In the genomic region with DNA sequence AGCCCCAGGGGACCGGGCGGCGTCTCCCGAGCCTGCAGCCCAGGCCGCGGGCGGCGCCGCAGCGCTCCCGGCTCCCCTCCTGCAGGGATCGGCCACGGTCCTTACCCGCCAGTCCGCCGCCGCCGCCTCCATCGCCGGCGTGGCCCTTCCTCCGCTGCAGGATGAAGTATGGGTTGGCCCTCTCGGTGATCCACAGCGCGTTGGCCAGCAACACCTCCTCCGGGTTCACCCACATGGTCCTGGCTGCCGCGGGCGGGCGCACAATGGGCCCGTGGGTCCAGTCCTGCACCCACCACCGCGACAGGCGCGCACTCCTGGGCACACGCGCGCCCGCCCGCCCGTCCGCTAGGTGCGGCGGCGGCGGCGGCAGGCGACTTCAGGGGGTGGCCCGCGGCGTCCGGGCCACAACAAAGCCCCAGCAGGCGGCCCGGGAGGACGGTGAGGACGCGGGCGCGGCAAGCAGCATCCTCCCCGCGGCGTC, we compare ENCODE assay signal across 8 cellular contexts. TPM values are rescaled to one million over a fixed set of nuclear protein-coding genes. Genes with fewer than 3 reads are reported as not detected.
DNase-seq lines count a peak whose midpoint lies in the region; ATAC-seq and TF ChIP-seq lines count a peak whose summit lies in the region.

No MANE protein-coding gene starts in this region.

- TF ChIP-seq CTCF in Peyer's patch (IDR thresholded peaks at IDR 0.05) (peak in 1 of 6 experiments; percentile 10), coronary artery (IDR thresholded peaks at IDR 0.05) (no peak)

- H3K4me1 Mint-ChIP-seq in stimulated activated naive CD8-positive, alpha-beta T cell treated with anti-CD3 and anti-CD28 coated beads, Interleukin-15, Interleukin-2, amounts not matched to agents 100 ng/mL and 50 ng/mL, for 24 hours (ENCODE audit: low read depth): peaks cover 14% of the 10 kb centered on the region

- ATAC-seq in GM18519 (IDR thresholded peaks at IDR 0.05; ENCODE audit: low FRiP score, unreplicated experiment) (peak; percentile 59), HG02970 (IDR thresholded peaks at IDR 0.05; ENCODE audit: low FRiP score, unreplicated experiment) (peak; percentile 50), left lobe of liver (peak; percentile 61)

- DNase-seq in C1 segment of cervical spinal cord (lab: John Stamatoyannopoulos, UW) (peak in 8 of 14 donors; percentile 14 to 74 (median 38)), Peyer's patch (peak; percentile 47 to 73 (median 72)), coronary artery (ENCODE audit: low spot score) (peak; percentile 77), left lobe of liver (ENCODE audit: low spot score) (peak; percentile 59), OCI-M2 (lab: John Stamatoyannopoulos, UW; ENCODE audit: unreplicated experiment) (no peak)

- H3K9me3 ChIP-seq in Peyer's patch: no peaks in the 10 kb centered on the region

- no peaks in the 10 kb centered on the region for H3K27me3 ChIP-seq in Peyer's patch

- H3K27me3 Mint-ChIP-seq in stimulated activated naive CD8-positive, alpha-beta T cell treated with anti-CD3 and anti-CD28 coated beads, Interleukin-15, Interleukin-2, amounts not matched to agents 100 ng/mL and 50 ng/mL, for 24 hours: peaks cover 64% of the 10 kb centered on the region

- no peaks in the 10 kb centered on the region for H3K36me3 ChIP-seq in Peyer's patch

- H3K4me1 ChIP-seq in Peyer's patch: peaks cover 0 to 8% (median 0%) of the 10 kb centered on the region in 4 donors

- H3K27ac ChIP-seq in Peyer's patch: peak overlapping the region; percentile 95 to 99 (median 97)
- peak overlapping the region; percentile 91 to 93 for H3K27ac ChIP-seq in coronary artery

- peak overlapping the region; percentile 58 for H3K4me3 Mint-ChIP-seq in stimulated activated naive CD8-positive, alpha-beta T cell treated with anti-CD3 and anti-CD28 coated beads, Interleukin-15, Interleukin-2, amounts not matched to agents 100 ng/mL and 50 ng/mL, for 24 hours

- TF ChIP-seq POLR2A in Peyer's patch (IDR thresholded peaks at IDR 0.05): no peak

- H3K4me3 ChIP-seq in Peyer's patch (peak overlapping the region; percentile 74 to 96 (median 84)), coronary artery (peak overlapping the region; percentile 88)

- H3K9me3 Mint-ChIP-seq in stimulated activated naive CD8-positive, alpha-beta T cell treated with anti-CD3 and anti-CD28 coated beads, Interleukin-15, Interleukin-2, amounts not matched to agents 100 ng/mL and 50 ng/mL, for 24 hours: no peaks in the 10 kb centered on the region

- no peaks in the 10 kb centered on the region for H3K36me3 Mint-ChIP-seq in stimulated activated naive CD8-positive, alpha-beta T cell treated with anti-CD3 and anti-CD28 coated beads, Interleukin-15, Interleukin-2, amounts not matched to agents 100 ng/mL and 50 ng/mL, for 24 hours (ENCODE audit: low read depth)

- no peak overlapping the region for H3K27ac Mint-ChIP-seq in stimulated activated naive CD8-positive, alpha-beta T cell treated with anti-CD3 and anti-CD28 coated beads, Interleukin-15, Interleukin-2, amounts not matched to agents 100 ng/mL and 50 ng/mL, for 24 hours

RNA-seq across cellular contexts. Expression of gene TBC1D9, which starts 0.3 kb away (rescaled TPM):
- total RNA-seq in Peyer's patch (10 to 100 TPM; 13.0 to 79.2 (median 19.1) TPM), left lobe of liver (7.5 TPM)
